In the genomic region with DNA sequence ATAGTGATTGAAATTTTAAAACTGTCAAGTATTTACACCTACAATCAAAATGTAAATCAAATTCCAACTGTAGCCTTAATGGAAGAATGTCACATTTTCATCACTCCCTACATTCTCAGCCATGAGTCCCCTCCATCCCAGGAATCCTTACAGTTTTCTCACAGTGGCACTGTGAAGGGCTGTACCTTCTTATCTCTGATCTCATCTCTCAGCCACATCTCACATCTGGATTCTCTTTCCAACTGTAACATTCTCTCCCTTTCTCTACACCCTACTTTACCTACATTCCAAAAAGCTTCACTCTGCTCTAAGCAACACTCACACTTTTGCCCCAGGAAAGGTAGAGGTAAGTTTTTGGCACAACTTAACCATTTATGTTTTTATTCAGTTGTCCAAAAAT, we compare ENCODE assay signal across 24 cellular contexts.
"Had no signal": no experiment of that assay in that cellular context is flagged by ENCODE, and none has a peak within 500 bp of the region (broad histone marks: within the 10 kb centered on the region; RNA-seq: fewer than 3 reads in every experiment).

No MANE protein-coding gene starts in this region.

- H3K4me1 Mint-ChIP-seq: activated naive CD8-positive, alpha-beta T cell treated with anti-CD3 and anti-CD28 coated beads, Interleukin-2, amount 10 ng/mL, durations not matched to agents 7 days and 5 days; T-cell had no signal

- ATAC-seq: activated CD4-positive, alpha-beta T cell treated with anti-CD3 and anti-CD28 coated beads for 36 hours; activated CD8-positive, alpha-beta T cell treated with anti-CD3 and anti-CD28 coated beads, Interleukin-2, amount 10 ng/mL, durations not matched to agents 7 days and 5 days; T-cell had no signal

- H3K36me3 ChIP-seq: adrenal gland, breast epithelium had no signal

- H3K27me3 ChIP-seq: breast epithelium had no signal

- H3K9me3 Mint-ChIP-seq: activated naive CD8-positive, alpha-beta T cell treated with anti-CD3 and anti-CD28 coated beads, Interleukin-2, amount 10 ng/mL, durations not matched to agents 7 days and 5 days; T-cell had no signal

- FAIRE-seq: RCC 7860, TTC549 had no signal

- H3K9me3 ChIP-seq: adrenal gland, breast epithelium had no signal

- H3K27ac ChIP-seq: adrenal gland, breast epithelium had no signal

- H3K4me3 Mint-ChIP-seq: activated CD4-positive, alpha-beta T cell treated with anti-CD3 and anti-CD28 coated beads for 36 hours; activated CD8-positive, alpha-beta T cell treated with anti-CD3 and anti-CD28 coated beads, Interleukin-2, amount 10 ng/mL, durations not matched to agents 7 days and 5 days; activated naive CD8-positive, alpha-beta T cell treated with anti-CD3 and anti-CD28 coated beads, Interleukin-2, amount 10 ng/mL, durations not matched to agents 7 days and 5 days; T-cell had no signal

- H3K4me3 ChIP-seq: adrenal gland, breast epithelium had no signal

- H3K4me1 ChIP-seq: adrenal gland, breast epithelium had no signal

- H3K36me3 Mint-ChIP-seq: activated naive CD8-positive, alpha-beta T cell treated with anti-CD3 and anti-CD28 coated beads, Interleukin-2, amount 10 ng/mL, durations not matched to agents 7 days and 5 days; T-cell had no signal

- H3K27ac Mint-ChIP-seq: activated CD4-positive, alpha-beta T cell treated with anti-CD3 and anti-CD28 coated beads for 36 hours; activated CD8-positive, alpha-beta T cell treated with anti-CD3 and anti-CD28 coated beads, Interleukin-2, amount 10 ng/mL, durations not matched to agents 7 days and 5 days; activated naive CD8-positive, alpha-beta T cell treated with anti-CD3 and anti-CD28 coated beads, Interleukin-2, amount 10 ng/mL, durations not matched to agents 7 days and 5 days; T-cell had no signal

- DNase-seq: activated CD4-positive, alpha-beta T cell treated with anti-CD3 and anti-CD28 coated beads for 36 hours; activated CD4-positive, alpha-beta T cell treated with anti-CD3 and anti-CD28 coated beads, Interleukin-2, amount 50 U/mL, for 4 hours; activated CD8-positive, alpha-beta memory T cell treated with anti-CD3 and anti-CD28 coated beads, Interleukin-2, amount 50 U/mL, for 48 hours; activated CD8-positive, alpha-beta T cell treated with anti-CD3 and anti-CD28 coated beads, Interleukin-2, amount 10 ng/mL, durations not matched to agents 7 days and 5 days; activated naive CD4-positive, alpha-beta T cell treated with anti-CD3 and anti-CD28 coated beads, Interleukin-2, amount 50 U/mL, for 16 hours; activated naive CD8-positive, alpha-beta T cell treated with anti-CD3 and anti-CD28 coated beads, Interleukin-2, amount 10 ng/mL, durations not matched to agents 7 days and 5 days; activated T-cell treated with anti-CD3 and anti-CD28 coated beads, Interleukin-2, amount 50 U/mL, for 1 hour; adrenal gland; aorta; caudate nucleus; Karpas-422; MM.1S; NCI-H1105; NCI-H1436; NCI-H1694 treated with DMSO at 0.1 percent for 48 hours; NCI-H2029 treated with DMSO at 0.1 percent for 48 hours; NCI-H524; SHP77 treated with DMSO at 0.1 percent for 48 hours; T-cell; T-helper 2 cell; T1000 had no signal
